ENCODE assay signal across 9 cellular contexts in genomic region chr11:104897891-104898684, GRCh38. TPM values are rescaled to one million over a fixed set of nuclear protein-coding genes. Genes with fewer than 3 reads are reported as not detected.
DNase-seq lines count a peak whose midpoint lies in the region; ATAC-seq and TF ChIP-seq lines count a peak whose summit lies in the region.
"Had no signal": no experiment of that assay in that cellular context is flagged by ENCODE, and none has a peak within 500 bp of the region (broad histone marks: within the 10 kb centered on the region; RNA-seq: fewer than 3 reads in every experiment).

CASP12 (minus strand) TSS chr11:104898460.

- H2AFZ ChIP-seq in parathyroid adenoma, result peak within 1 kb of the TSS; percentile 28

- H3K9me3 ChIP-seq in effector memory CD4-positive, alpha-beta T cell (ENCODE audit: control insufficient read depth, low read length), result no peaks in the 10 kb centered on the region
- no peaks in the 10 kb centered on the region for H3K9me3 ChIP-seq in parathyroid adenoma (ENCODE audit: control insufficient read depth, low read length)

- H3K27ac ChIP-seq in effector memory CD4-positive, alpha-beta T cell (ENCODE audit: insufficient read depth, low read length, poor library complexity, severe bottlenecking), result no peak within 1 kb of the TSS
- peak within 1 kb of the TSS; percentile 42 for H3K27ac ChIP-seq in parathyroid adenoma

- DNase-seq in effector memory CD4-positive, alpha-beta T cell, result no peak
- DNase-seq in NCI-H69 (lab: John Stamatoyannopoulos, UW) (no peak), medulla oblongata (ENCODE audit: extremely low spot score) (no peak), left lobe of liver (ENCODE audit: low spot score) (no peak)
- no peak for DNase-seq in stimulated activated CD4-positive, alpha-beta T cell treated with anti-CD3 and anti-CD28 coated beads, Interleukin-4, amount 100 ng/mL, for 4 hours
- DNase-seq: trophoblast cell had no signal

- no peaks in the 10 kb centered on the region for H3K36me3 ChIP-seq in effector memory CD4-positive, alpha-beta T cell (ENCODE audit: control insufficient read depth, insufficient read depth, low read length)
- no peaks in the 10 kb centered on the region for H3K36me3 ChIP-seq in parathyroid adenoma (ENCODE audit: control insufficient read depth, insufficient read depth, low read length)

- no peaks in the 10 kb centered on the region for H3K4me1 ChIP-seq in effector memory CD4-positive, alpha-beta T cell (ENCODE audit: control insufficient read depth, insufficient read depth, low read length, poor library complexity, severe bottlenecking)
- no peaks in the 10 kb centered on the region for H3K4me1 ChIP-seq in parathyroid adenoma

- H3K9ac ChIP-seq in parathyroid adenoma, result no peak within 1 kb of the TSS

- peak within 1 kb of the TSS; percentile 22 for H3K4me3 ChIP-seq in effector memory CD4-positive, alpha-beta T cell (ENCODE audit: insufficient read depth, low read depth, low read length, poor library complexity, severe bottlenecking)
- H3K4me3 ChIP-seq in parathyroid adenoma (ENCODE audit: low read depth, low read length), result peak within 1 kb of the TSS; percentile 57

- H3K27me3 ChIP-seq in effector memory CD4-positive, alpha-beta T cell (replicated peaks; ENCODE audit: control insufficient read depth, insufficient read depth, low read length, poor library complexity, severe bottlenecking), result no peaks in the 10 kb centered on the region
- no peaks in the 10 kb centered on the region for H3K27me3 ChIP-seq in parathyroid adenoma (ENCODE audit: control insufficient read depth, insufficient read depth, low read length)

- ATAC-seq in GM18868 (IDR thresholded peaks at IDR 0.05; ENCODE audit: unreplicated experiment) (peak; percentile 78), HG02981 (IDR thresholded peaks at IDR 0.05; ENCODE audit: unreplicated experiment) (peak; percentile 54), left lobe of liver (no peak)

- TF ChIP-seq CTCF in parathyroid adenoma (IDR thresholded peaks at IDR 0.05), result no peak

- H3K4me2 ChIP-seq in parathyroid adenoma (ENCODE audit: low read length), result peak within 1 kb of the TSS; percentile 71

- no peaks in the 10 kb centered on the region for H3K79me2 ChIP-seq in parathyroid adenoma

RNA-seq across cellular contexts. Expression of gene CASP12, which starts in this region (rescaled TPM):
- not detected for total RNA-seq in left lobe of liver
